24 cellular contexts compared by ENCODE assay signal in the genomic region with DNA sequence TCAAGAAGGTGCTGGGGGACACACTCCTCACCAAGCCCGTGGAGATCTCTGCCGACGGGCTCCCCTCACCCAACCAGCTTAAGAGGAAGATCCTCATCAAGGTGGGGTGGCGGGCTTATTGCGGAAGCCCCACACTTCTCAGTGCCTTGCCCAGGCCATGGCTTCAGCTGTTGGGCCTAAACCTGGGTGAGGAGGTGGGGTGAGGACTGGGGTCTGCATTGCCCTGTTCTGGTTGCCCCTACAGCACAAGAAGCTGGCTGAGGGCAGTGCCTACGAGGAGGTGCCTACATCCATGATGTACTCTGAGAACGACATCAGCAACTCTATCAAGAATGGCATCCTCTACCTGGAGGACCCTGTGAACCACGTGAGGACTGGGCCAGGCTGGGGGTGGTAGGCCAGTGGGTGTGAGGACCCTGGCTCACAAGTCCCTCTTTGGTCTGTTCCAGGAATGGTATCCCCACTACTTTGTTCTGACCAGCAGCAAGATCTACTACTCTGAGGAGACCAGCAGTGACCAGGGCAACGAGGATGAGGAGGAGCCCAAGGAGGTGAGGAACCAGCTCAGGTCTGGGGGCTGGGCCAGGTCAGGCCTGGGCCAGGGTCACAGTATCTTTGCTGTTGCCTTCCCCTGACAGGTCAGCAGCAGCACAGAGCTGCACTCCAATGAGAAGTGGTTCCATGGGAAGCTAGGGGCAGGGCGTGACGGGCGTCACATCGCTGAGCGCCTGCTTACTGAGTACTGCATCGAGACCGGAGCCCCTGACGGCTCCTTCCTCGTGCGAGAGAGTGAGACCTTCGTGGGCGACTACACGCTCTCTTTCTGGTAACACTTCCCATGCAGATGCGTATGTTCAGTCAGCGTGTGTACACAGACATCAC. TPM values are rescaled to one million over a fixed set of nuclear protein-coding genes. Genes with fewer than 3 reads are reported as not detected.
DNase-seq lines count a peak whose midpoint lies in the region; ATAC-seq and TF ChIP-seq lines count a peak whose summit lies in the region.
"Had no signal": no experiment of that assay in that cellular context is flagged by ENCODE, and none has a peak within 500 bp of the region (broad histone marks: within the 10 kb centered on the region; RNA-seq: fewer than 3 reads in every experiment).

No MANE protein-coding gene starts in this region.

- H3K27ac Mint-ChIP-seq in Caco-2 (ENCODE audit: unreplicated experiment): no peak overlapping the region
- H3K27ac Mint-ChIP-seq in naive thymus-derived CD8-positive, alpha-beta T cell: peak overlapping the region; percentile 63 to 99 (median 86)
- H3K27ac Mint-ChIP-seq: progenitor cell of endocrine pancreas had no signal

- POLR2A ChIA-PET in Caco-2 (lab: Charles Lee): no interaction called here
- POLR2A ChIA-PET in naive thymus-derived CD8-positive, alpha-beta T cell (lab: Charles Lee): interaction anchor here (1.1 to 22.6 kb wide), 2 partner anchors 8 to 25 kb away, joined by 3 to 734 read pairs; a partner anchor contains a TSS

- H3K4me1 ChIP-seq in Caco-2: no peaks in the 10 kb centered on the region
- no peaks in the 10 kb centered on the region for H3K4me1 ChIP-seq in RWPE2 (ENCODE audit: insufficient read depth, poor library complexity, severe bottlenecking)
- H3K4me1 ChIP-seq: adrenal gland had no signal

- H3K4me3 Mint-ChIP-seq in Caco-2 (ENCODE audit: unreplicated experiment): no peak overlapping the region
- no peak overlapping the region for H3K4me3 Mint-ChIP-seq in naive thymus-derived CD8-positive, alpha-beta T cell
- H3K4me3 Mint-ChIP-seq: activated CD4-positive, alpha-beta memory T cell treated with anti-CD3 and anti-CD28 coated beads, Interleukin-2, amount 10 ng/mL, durations not matched to agents 7 days and 5 days; nephron; stimulated activated naive CD8-positive, alpha-beta T cell treated with anti-CD3 and anti-CD28 coated beads, Interleukin-15, amount 100 ng/mL, for 72 hours had no signal

- H3K27ac ChIP-seq in RWPE2 (ENCODE audit: poor library complexity, severe bottlenecking): no peak overlapping the region
- H3K27ac ChIP-seq in caudate nucleus (ENCODE audit: low read depth, low read length): peak overlapping the region; percentile 32
- H3K27ac ChIP-seq: adrenal gland, cardiac muscle cell, gastrocnemius medialis, transverse colon, VCaP had no signal

- H3K9me3 Mint-ChIP-seq in Caco-2 (ENCODE audit: unreplicated experiment): no peaks in the 10 kb centered on the region
- H3K9me3 Mint-ChIP-seq in naive thymus-derived CD8-positive, alpha-beta T cell: no peaks in the 10 kb centered on the region
- H3K9me3 Mint-ChIP-seq: activated CD4-positive, alpha-beta memory T cell treated with anti-CD3 and anti-CD28 coated beads, Interleukin-2, amount 10 ng/mL, durations not matched to agents 7 days and 5 days; nephron; stimulated activated naive CD8-positive, alpha-beta T cell treated with anti-CD3 and anti-CD28 coated beads, Interleukin-15, amount 100 ng/mL, for 72 hours had no signal

- H3K27me3 Mint-ChIP-seq in Caco-2 (ENCODE audit: insufficient read depth, unreplicated experiment): no peaks in the 10 kb centered on the region
- H3K27me3 Mint-ChIP-seq in naive thymus-derived CD8-positive, alpha-beta T cell: peaks cover 0 to under 1% (median 0%) of the 10 kb centered on the region in 5 donors
- H3K27me3 Mint-ChIP-seq: activated CD4-positive, alpha-beta memory T cell treated with anti-CD3 and anti-CD28 coated beads, Interleukin-2, amount 10 ng/mL, durations not matched to agents 7 days and 5 days; progenitor cell of endocrine pancreas; stimulated activated naive CD8-positive, alpha-beta T cell treated with anti-CD3 and anti-CD28 coated beads, Interleukin-15, amount 100 ng/mL, for 72 hours had no signal

- TSS peak; percentile 48 for BruUV-seq in Caco-2 (replicated peaks; lab: Mats Ljungman, UMichigan)

- no peak overlapping the region for H3K4me3 ChIP-seq in Caco-2 (ENCODE audit: low read depth, low read length)
- H3K4me3 ChIP-seq in RWPE2 (ENCODE audit: severe bottlenecking): no peak overlapping the region
- H3K4me3 ChIP-seq: adrenal gland, cardiac muscle cell, gastrocnemius medialis, GM12878, transverse colon had no signal

- H3K27me3 ChIP-seq in Caco-2 (replicated peaks; ENCODE audit: control insufficient read depth, insufficient read depth, low read length) (no peaks in the 10 kb centered on the region), RWPE2 (ENCODE audit: insufficient read depth, poor library complexity, severe bottlenecking) (no peaks in the 10 kb centered on the region)
- H3K27me3 ChIP-seq: adrenal gland, cardiac muscle cell, gastrocnemius medialis, transverse colon had no signal

- ATAC-seq in RWPE2 (ENCODE audit: low read depth): no peak
- no peak for ATAC-seq in naive thymus-derived CD8-positive, alpha-beta T cell
- ATAC-seq in GM19397 (IDR thresholded peaks at IDR 0.05; ENCODE audit: unreplicated experiment): no peak
- ATAC-seq: esophagus mucosa; gastrocnemius medialis; GM12878; stimulated activated naive CD8-positive, alpha-beta T cell treated with anti-CD3 and anti-CD28 coated beads, Interleukin-15, amount 100 ng/mL, for 72 hours had no signal

- DNase-seq in Caco-2 (no peak), RWPE2 (ENCODE audit: low spot score) (peak; percentile 77), caudate nucleus (lab: John Stamatoyannopoulos, UW) (no peak), GM20000 (ENCODE audit: low spot score) (no peak), HuH-7.5 (ENCODE audit: low spot score) (no peak)
- DNase-seq in naive thymus-derived CD8-positive, alpha-beta T cell: no peak
- DNase-seq: activated CD4-positive, alpha-beta memory T cell treated with anti-CD3 and anti-CD28 coated beads, Interleukin-2, amount 10 ng/mL, durations not matched to agents 7 days and 5 days; DMS79; MV-4-11; NCI-H187; NCI-H2227 treated with DMSO at 0.1 percent for 48 hours; SIG-M5; stimulated activated CD4-positive, alpha-beta T cell treated with anti-CD3 and anti-CD28 coated beads, Interleukin-2, amount 100 ng/mL, for 24 hours; stimulated activated naive CD8-positive, alpha-beta T cell treated with anti-CD3 and anti-CD28 coated beads, Interleukin-15, amount 100 ng/mL, for 72 hours had no signal

- CTCF ChIA-PET in Caco-2 (lab: Charles Lee): no interaction called here

- no peaks in the 10 kb centered on the region for H3K4me1 Mint-ChIP-seq in Caco-2 (ENCODE audit: low read depth, unreplicated experiment)
- H3K4me1 Mint-ChIP-seq in naive thymus-derived CD8-positive, alpha-beta T cell: peaks cover 39 to 81% (median 64%) of the 10 kb centered on the region in 4 donors
- H3K4me1 Mint-ChIP-seq: nephron had no signal

- H3K36me3 Mint-ChIP-seq in Caco-2 (ENCODE audit: insufficient read depth, unreplicated experiment): peaks cover 60% of the 10 kb centered on the region
- peaks cover 16 to 96% (median 41%) of the 10 kb centered on the region in 3 donors for H3K36me3 Mint-ChIP-seq in naive thymus-derived CD8-positive, alpha-beta T cell

- H3K9me3 ChIP-seq in Caco-2 (no peaks in the 10 kb centered on the region), RWPE2 (ENCODE audit: severe bottlenecking) (no peaks in the 10 kb centered on the region)
- H3K9me3 ChIP-seq: adrenal gland, gastrocnemius medialis, transverse colon had no signal

- intact Hi-C loops in Caco-2 (cut with micrococcal nuclease; ENCODE audit: unreplicated experiment): no loop called here

- TF ChIP-seq CTCF in Caco-2 (IDR thresholded peaks at IDR 0.05; ENCODE audit: insufficient read depth in 1 of 2, low read depth in 1 of 2, low read length in 1 of 2, severe bottlenecking in 1 of 2, unreplicated experiment in 1 of 2): no peak
- no peak for TF ChIP-seq CTCF in RWPE2 (IDR thresholded peaks at IDR 0.05; ENCODE audit: poor library complexity, severe bottlenecking)
- no peak for TF ChIP-seq CTCF in GM20000 (IDR thresholded peaks at IDR 0.05; ENCODE audit: extremely low read depth, missing control alignments)

- H3K36me3 ChIP-seq in Caco-2 (ENCODE audit: control insufficient read depth, insufficient read depth, low read length) (peaks cover 41% of the 10 kb centered on the region), RWPE2 (ENCODE audit: low read depth) (peaks cover 90% of the 10 kb centered on the region)

RNA-seq across cellular contexts. Expression of a gene that starts 27.9 kb away (rescaled TPM):
- 196 and 205 TPM in 2 replicates for total RNA-seq in Caco-2 (2022)
- total RNA-seq in naive thymus-derived CD8-positive, alpha-beta T cell: 100 to 1,000 TPM; 384 to 393 TPM
- 10 to 100 TPM; 37.4 to 92.5 (median 53.2) TPM for polyA plus RNA-seq in naive thymus-derived CD8-positive, alpha-beta T cell
